ENCODE assay signal across 13 cellular contexts in the genomic region with DNA sequence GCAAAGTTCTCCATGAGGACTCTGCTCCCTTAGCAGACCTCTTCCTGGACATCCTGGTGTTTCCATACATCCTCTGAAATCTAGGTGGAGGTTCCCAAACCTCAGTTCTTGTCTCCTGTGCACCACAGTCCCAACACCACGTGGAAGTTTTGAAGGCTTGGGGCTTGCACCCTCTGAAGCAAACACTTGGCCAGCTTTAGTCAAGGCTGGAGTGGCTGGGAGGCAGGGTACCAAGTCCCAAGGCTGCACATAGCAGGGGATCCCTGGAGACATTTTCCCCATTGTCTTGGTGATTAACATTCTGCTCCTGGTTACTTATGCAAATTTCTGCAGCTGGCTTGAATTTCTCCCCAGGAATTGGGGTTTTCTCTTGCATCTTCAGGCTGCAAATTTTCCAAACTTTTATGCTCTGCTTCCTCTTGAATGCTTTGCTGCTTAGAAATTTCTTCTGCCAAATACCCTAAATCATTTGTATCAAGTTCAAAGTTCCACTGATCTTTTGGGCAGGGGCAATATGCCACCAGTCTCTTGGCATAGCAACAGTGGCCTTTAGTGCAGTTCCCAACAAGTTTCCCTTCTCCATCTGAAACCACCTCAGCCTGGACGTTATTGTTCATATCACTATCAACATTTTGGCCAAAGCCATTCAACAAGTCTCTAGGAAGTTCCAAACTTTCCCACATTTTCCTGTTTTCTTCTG. TPM values are rescaled to one million over a fixed set of nuclear protein-coding genes. Genes with fewer than 3 reads are reported as not detected.
"Had no signal": no experiment of that assay in that cellular context is flagged by ENCODE, and none has a peak within 500 bp of the region (broad histone marks: within the 10 kb centered on the region; RNA-seq: fewer than 3 reads in every experiment).

No MANE protein-coding gene starts in this region.

RNA-seq across cellular contexts. Expression of a gene that starts 10.2 kb away (rescaled TPM):
- total RNA-seq: cerebellum, dermis microvascular lymphatic vessel endothelial cell, esophagus mucosa, fibroblast of lung, frontal cortex, glomerular endothelial cell, mesothelial cell of epicardium, omental fat pad, prostate gland, spleen, temporal lobe, ureter had no signal
- polyA plus RNA-seq: fibroblast of lung, heart left ventricle, spleen had no signal
